ENCODE assay signal across 12 cellular contexts in genomic region chr12:75638792-75639191, GRCh38.
"Had no signal": no experiment of that assay in that cellular context is flagged by ENCODE, and none has a peak within 500 bp of the region (broad histone marks: within the 10 kb centered on the region; RNA-seq: fewer than 3 reads in every experiment).

No MANE protein-coding gene starts in this region.

- H3K79me2 ChIP-seq: hepatocyte had no signal

- H3K4me2 ChIP-seq: hepatocyte, smooth muscle cell had no signal

- H2AFZ ChIP-seq: hepatocyte had no signal

- H3K4me1 ChIP-seq: pancreas had no signal

- H3K27ac ChIP-seq: hepatocyte, pancreas had no signal

- DNase-seq: effector memory CD4-positive, alpha-beta T cell; foreskin melanocyte; head of caudate nucleus; left colon; occipital lobe; pancreas; right cardiac atrium; stimulated activated CD4-positive, alpha-beta T cell treated with anti-CD3 and anti-CD28 coated beads, Interleukin-2, amount 100 ng/mL, for 48 hours; stimulated activated naive CD4-positive, alpha-beta T cell treated with Interleukin-2 at 50 U/mL for 16 hours had no signal

- ATAC-seq: left colon; natural killer cell treated with Interleukin-12 subunit alpha and Interleukin-12 subunit beta and Interleukin-15 and Interleukin-18, amount 100 ng/mL, for 72 hours; pancreas; right cardiac atrium had no signal

- H3K36me3 ChIP-seq: pancreas had no signal

- H3K4me3 ChIP-seq: hepatocyte, pancreas, smooth muscle cell had no signal

- H3K9me3 ChIP-seq: pancreas had no signal

- H3K27me3 ChIP-seq: hepatocyte, pancreas had no signal
